10 cellular contexts compared by ENCODE assay signal in the genomic region with DNA sequence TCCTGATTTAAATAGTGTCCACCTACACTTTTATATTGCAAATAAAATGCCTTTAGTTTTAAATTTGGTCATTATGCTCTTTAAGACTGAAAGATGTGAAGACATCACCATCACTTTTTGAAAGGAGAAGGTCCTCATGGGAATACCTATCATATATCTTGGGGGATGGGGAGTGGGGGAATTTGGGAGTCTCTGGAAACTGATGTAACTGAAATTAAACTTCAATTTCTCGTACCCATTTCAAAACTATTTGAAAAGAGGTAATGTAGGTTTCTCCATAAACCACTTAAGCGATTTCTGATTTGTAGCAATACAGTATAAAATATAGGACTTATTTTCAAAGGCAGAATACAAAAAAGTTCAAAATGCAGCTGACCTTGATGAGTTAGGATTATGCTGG. TPM values are rescaled to one million over a fixed set of nuclear protein-coding genes. Genes with fewer than 3 reads are reported as not detected.
DNase-seq lines count a peak whose midpoint lies in the region; ATAC-seq and TF ChIP-seq lines count a peak whose summit lies in the region.
"Had no signal": no experiment of that assay in that cellular context is flagged by ENCODE, and none has a peak within 500 bp of the region (broad histone marks: within the 10 kb centered on the region; RNA-seq: fewer than 3 reads in every experiment).

No MANE protein-coding gene starts in this region.

- H2AFZ ChIP-seq in Karpas-422 (ENCODE audit: low read length), result no peak overlapping the region

- H3K4me3 Mint-ChIP-seq in CD8-positive, alpha-beta memory T cell, result peak overlapping the region in 6 of 7 donors; percentile 25 to 83 (median 60)
- peak overlapping the region; percentile 95 to 99 (median 99) for H3K4me3 Mint-ChIP-seq in nephron

- peak overlapping the region; percentile 97 for H3K9ac ChIP-seq in Karpas-422 (ENCODE audit: low read length)

- H3K27ac ChIP-seq in CD8-positive, alpha-beta memory T cell (ENCODE audit: low read depth, low read length), result peak overlapping the region; percentile 99
- H3K27ac ChIP-seq in Karpas-422 (ENCODE audit: low read length), result peak overlapping the region; percentile 85; the same call in 1 of the 2 replicates

- H3K27me3 Mint-ChIP-seq in CD8-positive, alpha-beta memory T cell, result peaks cover 0 to 3% of the 10 kb centered on the region in 2 donors
- H3K27me3 Mint-ChIP-seq in nephron (ENCODE audit: low read depth), result no peaks in the 10 kb centered on the region

- peak overlapping the region; percentile 93 for H3K4me2 ChIP-seq in Karpas-422 (ENCODE audit: low read depth, low read length, poor library complexity, severe bottlenecking)

- peaks cover 0 to 31% (median 7%) of the 10 kb centered on the region in 3 donors for H3K36me3 Mint-ChIP-seq in CD8-positive, alpha-beta memory T cell
- peaks cover 45% of the 10 kb centered on the region for H3K36me3 Mint-ChIP-seq in nephron (ENCODE audit: low read depth)

- CTCF ChIA-PET in CD8-positive, alpha-beta memory T cell (lab: Charles Lee), result interaction anchor here (1.0 to 1.8 kb wide), 3 partner anchors 8 to 25 kb away, joined by 3 to 6 read pairs (median 4); no protein-coding TSS in a partner anchor

- H3K27ac Mint-ChIP-seq in CD8-positive, alpha-beta memory T cell, result peak overlapping the region in 6 of 8 donors; percentile 7 to 78 (median 26)
- H3K27ac Mint-ChIP-seq in nephron, result peak overlapping the region; percentile 77 to 96 (median 83)

- no peak overlapping the region for H3K4me3 ChIP-seq in CD8-positive, alpha-beta memory T cell (ENCODE audit: low read length)
- H3K4me3 ChIP-seq in Karpas-422 (ENCODE audit: low read length), result peak overlapping the region; percentile 94
- peak overlapping the region; percentile 89 for H3K4me3 ChIP-seq in choroid plexus epithelial cell (ENCODE audit: low read depth, low read length)

- H3K79me2 ChIP-seq in Karpas-422 (ENCODE audit: low read length), result peaks cover 50% of the 10 kb centered on the region

- H3K9me2 ChIP-seq in Karpas-422 (replicated peaks; ENCODE audit: insufficient read depth, low read length), result no peaks in the 10 kb centered on the region

- H3K4me1 ChIP-seq in CD8-positive, alpha-beta memory T cell (ENCODE audit: insufficient read depth, low read length), result peaks cover 21% of the 10 kb centered on the region
- peaks cover 30% of the 10 kb centered on the region for H3K4me1 ChIP-seq in Karpas-422 (ENCODE audit: low read length)

- peaks cover 32 to 49% (median 39%) of the 10 kb centered on the region in 3 donors for H3K4me1 Mint-ChIP-seq in CD8-positive, alpha-beta memory T cell
- peaks cover 38% of the 10 kb centered on the region for H3K4me1 Mint-ChIP-seq in nephron

- H3K27me3 ChIP-seq in CD8-positive, alpha-beta memory T cell (ENCODE audit: insufficient read depth, low read length, poor library complexity, severe bottlenecking), result no peaks in the 10 kb centered on the region
- no peaks in the 10 kb centered on the region for H3K27me3 ChIP-seq in Karpas-422 (ENCODE audit: low read length)
- H3K27me3 ChIP-seq: Peyer's patch had no signal

- POLR2A ChIA-PET in CD8-positive, alpha-beta memory T cell (lab: Charles Lee), result interaction anchor here (1.5 kb wide), 1 partner anchor 416 kb away, joined by 7 read pairs; no protein-coding TSS in a partner anchor

- DNase-seq in CD8-positive, alpha-beta memory T cell, result no peak
- DNase-seq in Karpas-422, result no peak
- DNase-seq in choroid plexus epithelial cell (ENCODE audit: low read depth), result no peak
- DNase-seq in NCI-H446 (lab: John Stamatoyannopoulos, UW), result no peak
- DNase-seq: activated naive CD4-positive, alpha-beta T cell; Peyer's patch had no signal

- no peaks in the 10 kb centered on the region for H3K9me3 ChIP-seq in CD8-positive, alpha-beta memory T cell (ENCODE audit: low read length)
- peaks cover 7% of the 10 kb centered on the region; the same call in 1 of the 2 replicates for H3K9me3 ChIP-seq in Karpas-422 (ENCODE audit: low read length)

- TF ChIP-seq CTCF in choroid plexus epithelial cell (conservative IDR thresholded peaks at IDR 0.05; ENCODE audit: low read depth, low read length) (no peak), nephron (IDR thresholded peaks at IDR 0.05; ENCODE audit: unreplicated experiment in 3 of 3) (no peak)

- H3K36me3 ChIP-seq in CD8-positive, alpha-beta memory T cell (ENCODE audit: insufficient read depth, low read length), result no peaks in the 10 kb centered on the region
- H3K36me3 ChIP-seq in Karpas-422 (ENCODE audit: insufficient read depth, low read length), result peaks cover 17% of the 10 kb centered on the region
- H3K36me3 ChIP-seq: Peyer's patch had no signal

- ATAC-seq in HG02571 (IDR thresholded peaks at IDR 0.05; ENCODE audit: unreplicated experiment), result no peak
- ATAC-seq in HG03196 (IDR thresholded peaks at IDR 0.05; ENCODE audit: unreplicated experiment), result no peak
- ATAC-seq in GM19351 (IDR thresholded peaks at IDR 0.05; ENCODE audit: unreplicated experiment), result no peak

- peaks cover 7% of the 10 kb centered on the region; the same call in 1 of the 2 replicates for H4K20me1 ChIP-seq in Karpas-422 (ENCODE audit: insufficient read depth, low read depth, low read length)

- peaks cover 0 to 17% (median 13%) of the 10 kb centered on the region in 5 donors for H3K9me3 Mint-ChIP-seq in CD8-positive, alpha-beta memory T cell
- peaks cover 18% of the 10 kb centered on the region for H3K9me3 Mint-ChIP-seq in nephron

RNA-seq across cellular contexts. Expression of gene EXTL2, which starts 0.9 kb away (rescaled TPM):
- total RNA-seq in CD8-positive, alpha-beta memory T cell, result 10 to 100 TPM; 11.5 to 12.9 TPM
- polyA plus RNA-seq in CD8-positive, alpha-beta memory T cell, result 3.2 TPM
- 4.6 and 17.0 TPM in 2 replicates for total RNA-seq in Karpas-422 (2014; rRNA removed; shearing (Covaris generic); ENCODE audit: low replicate concordance)

RNA-seq across cellular contexts. Expression of gene SLC30A7, which starts 2.2 kb away (rescaled TPM):
- 10 to 100 TPM; 47.0 to 47.4 TPM for total RNA-seq in CD8-positive, alpha-beta memory T cell
- 12.7 TPM for polyA plus RNA-seq in CD8-positive, alpha-beta memory T cell
- 8.9 and 28.8 TPM in 2 replicates for total RNA-seq in Karpas-422 (2014; rRNA removed; shearing (Covaris generic); ENCODE audit: low replicate concordance)
